Comparison of ENCODE assay signal across 9 cellular contexts in genomic region chr3:67113802-67114407, GRCh38.
A peak's percentile ranks its signal among the peaks of the same experiment; 100 is the strongest.
DNase-seq lines count a peak whose midpoint lies in the region; ATAC-seq, FAIRE-seq and TF ChIP-seq lines count a peak whose summit lies in the region.
"Had no signal": no experiment of that assay in that cellular context is flagged by ENCODE, and none has a peak within 500 bp of the region (broad histone marks: within the 10 kb centered on the region; RNA-seq: fewer than 3 reads in every experiment).

No MANE protein-coding gene starts in this region.

- H3K27ac ChIP-seq in C4-2B = no peak overlapping the region

- FAIRE-seq in GM19239 (lab: Jason Lieb, UNC) = peak; percentile 94

- peaks cover 3% of the 10 kb centered on the region for H3K27me3 Mint-ChIP-seq in activated CD4-positive, alpha-beta T cell treated with anti-CD3 and anti-CD28 coated beads, Interleukin-2, amount 10 ng/mL, durations not matched to agents 24 days and 14 days

- DNase-seq in GM19239 (ENCODE audit: insufficient read length, low spot score) = peak; percentile 54
- DNase-seq in NCI-H510A treated with DMSO at 0.1 percent for 48 hours (lab: John Stamatoyannopoulos, UW) = peak; percentile 53
- peak; percentile 93 for DNase-seq in activated CD4-positive, alpha-beta T cell treated with anti-CD3 and anti-CD28 coated beads, Interleukin-2, amount 10 ng/mL, durations not matched to agents 24 days and 14 days
- DNase-seq in dermis blood vessel endothelial cell = peak; percentile 90
- peak; percentile 54 to 87 for DNase-seq in lower leg skin (ENCODE audit: low spot score in 2 of 2)
- DNase-seq in stimulated activated CD8-positive, alpha-beta memory T cell treated with anti-CD3 and anti-CD28 coated beads, Interleukin-12 subunit alpha, Interleukin-12 subunit beta, amount 100 ng/mL, for 24 hours (ENCODE audit: extremely low read depth) = peak; percentile 39

- intact Hi-C loops in activated CD4-positive, alpha-beta T cell treated with anti-CD3 and anti-CD28 coated beads, Interleukin-2, amount 10 ng/mL, durations not matched to agents 24 days and 14 days (cut with micrococcal nuclease) = loop anchor here (1.0 to 5.0 kb wide), 4 partner anchors 142 to 1763 kb away; no protein-coding TSS in a partner anchor
- intact Hi-C loops in lower leg skin (cut with DNase I; ENCODE audit: low total_unique reads) = loop anchor here (10.0 kb wide), 1 partner anchor 1761 kb away; no protein-coding TSS in a partner anchor

- WGBS in lower leg skin, 2 donors = 9 to 12% methylated on average over 6 of the region's 6 CpGs

- no peaks in the 10 kb centered on the region for H3K4me1 Mint-ChIP-seq in activated CD4-positive, alpha-beta T cell treated with anti-CD3 and anti-CD28 coated beads, Interleukin-2, amount 10 ng/mL, durations not matched to agents 24 days and 14 days

- no peak overlapping the region for H3K4me3 Mint-ChIP-seq in activated CD4-positive, alpha-beta T cell treated with anti-CD3 and anti-CD28 coated beads, Interleukin-2, amount 10 ng/mL, durations not matched to agents 24 days and 14 days
- H3K4me3 Mint-ChIP-seq: T-helper 1 cell treated with Interleukin-12 subunit alpha and Interleukin-12 subunit beta and Interleukin-4 antibody, amounts not matched to agents 30 μg/mL and 1 μg/mL, for 36 hours had no signal

- no peaks in the 10 kb centered on the region for H3K36me3 Mint-ChIP-seq in activated CD4-positive, alpha-beta T cell treated with anti-CD3 and anti-CD28 coated beads, Interleukin-2, amount 10 ng/mL, durations not matched to agents 24 days and 14 days (ENCODE audit: low read depth)

- H3K27ac Mint-ChIP-seq in activated CD4-positive, alpha-beta T cell treated with anti-CD3 and anti-CD28 coated beads, Interleukin-2, amount 10 ng/mL, durations not matched to agents 24 days and 14 days = no peak overlapping the region
- H3K27ac Mint-ChIP-seq: T-helper 1 cell treated with Interleukin-12 subunit alpha and Interleukin-12 subunit beta and Interleukin-4 antibody, amounts not matched to agents 30 μg/mL and 1 μg/mL, for 36 hours had no signal

- TF ChIP-seq CTCF in C4-2B (conservative IDR thresholded peaks at IDR 0.05) (peak; percentile 86), lower leg skin (IDR thresholded peaks at IDR 0.05) (no peak)

- no peak for TF ChIP-seq POLR2A in lower leg skin (IDR thresholded peaks at IDR 0.05)

- H3K9me3 Mint-ChIP-seq in activated CD4-positive, alpha-beta T cell treated with anti-CD3 and anti-CD28 coated beads, Interleukin-2, amount 10 ng/mL, durations not matched to agents 24 days and 14 days = no peaks in the 10 kb centered on the region
- H3K9me3 Mint-ChIP-seq: T-helper 1 cell treated with Interleukin-12 subunit alpha and Interleukin-12 subunit beta and Interleukin-4 antibody, amounts not matched to agents 30 μg/mL and 1 μg/mL, for 36 hours had no signal

- no peak overlapping the region for H3K4me3 ChIP-seq in lower leg skin (ENCODE audit: low read depth, poor library complexity, severe bottlenecking)

- ATAC-seq in HG03280 (IDR thresholded peaks at IDR 0.05; ENCODE audit: unreplicated experiment) = peak; percentile 99

Comparison
In these comparisons a context has a peak if more than half of its experiments do, and no peak if none do; other contexts are left out.
1. DNase-seq: peak in every context shown above with its lines; median percentile 93 in activated CD4-positive, alpha-beta T cell treated with anti-CD3 and anti-CD28 coated beads, Interleukin-2, amount 10 ng/mL, durations not matched to agents 24 days and 14 days; 90 in dermis blood vessel endothelial cell; 70 in lower leg skin; 54 in GM19239; 53 in NCI-H510A treated with DMSO at 0.1 percent for 48 hours; 39 in stimulated activated CD8-positive, alpha-beta memory T cell treated with anti-CD3 and anti-CD28 coated beads, Interleukin-12 subunit alpha, Interleukin-12 subunit beta, amount 100 ng/mL, for 24 hours.